ENCODE assay signal across 18 cellular contexts in genomic region chr9:112433715-112434392, GRCh38.
"Had no signal": no experiment of that assay in that cellular context is flagged by ENCODE, and none has a peak within 500 bp of the region (broad histone marks: within the 10 kb centered on the region; RNA-seq: fewer than 3 reads in every experiment).

No MANE protein-coding gene starts in this region.

- H3K4me3 ChIP-seq: coronary artery, lower lobe of right lung, prostate gland, tibial nerve had no signal

- ATAC-seq: left colon; naive thymus-derived CD4-positive, alpha-beta T cell; stimulated activated naive CD8-positive, alpha-beta T cell treated with anti-CD3 and anti-CD28 coated beads, Interleukin-15, amount 100 ng/mL, for 72 hours had no signal

- H3K27ac ChIP-seq: coronary artery, lower lobe of right lung, prostate gland, tibial nerve had no signal

- H3K36me3 ChIP-seq: prostate gland had no signal

- DNase-seq: activated CD4-positive, alpha-beta memory T cell treated with anti-CD3 and anti-CD28 coated beads for 36 hours; activated CD4-positive, alpha-beta T cell treated with anti-CD3 and anti-CD28 coated beads for 48 hours; activated effector memory CD4-positive, alpha-beta T cell treated with anti-CD3 and anti-CD28 coated beads, Interleukin-2, amount 50 U/mL, for 16 hours; activated naive CD4-positive, alpha-beta T cell treated with anti-CD3 and anti-CD28 coated beads, Interleukin-2, amount 10 ng/mL, durations not matched to agents 7 days and 5 days; amygdala; cerebellar nuclear complex; foreskin fibroblast; left colon; lower lobe of right lung; mesendoderm; naive thymus-derived CD4-positive, alpha-beta T cell; right cardiac atrium; stimulated activated CD4-positive, alpha-beta T cell treated with anti-CD3 and anti-CD28 coated beads, Interleukin-12 subunit alpha, Interleukin-12 subunit beta, amount 100 ng/mL, for 4 hours; stimulated activated naive CD8-positive, alpha-beta T cell treated with anti-CD3 and anti-CD28 coated beads, Interleukin-15, amount 100 ng/mL, for 72 hours; T-helper 2 cell had no signal

- H3K27me3 ChIP-seq: tibial nerve had no signal

- H3K4me1 ChIP-seq: lower lobe of right lung, prostate gland, tibial nerve had no signal

- H3K9me3 ChIP-seq: lower lobe of right lung, prostate gland, tibial nerve had no signal
